In the genomic region with DNA sequence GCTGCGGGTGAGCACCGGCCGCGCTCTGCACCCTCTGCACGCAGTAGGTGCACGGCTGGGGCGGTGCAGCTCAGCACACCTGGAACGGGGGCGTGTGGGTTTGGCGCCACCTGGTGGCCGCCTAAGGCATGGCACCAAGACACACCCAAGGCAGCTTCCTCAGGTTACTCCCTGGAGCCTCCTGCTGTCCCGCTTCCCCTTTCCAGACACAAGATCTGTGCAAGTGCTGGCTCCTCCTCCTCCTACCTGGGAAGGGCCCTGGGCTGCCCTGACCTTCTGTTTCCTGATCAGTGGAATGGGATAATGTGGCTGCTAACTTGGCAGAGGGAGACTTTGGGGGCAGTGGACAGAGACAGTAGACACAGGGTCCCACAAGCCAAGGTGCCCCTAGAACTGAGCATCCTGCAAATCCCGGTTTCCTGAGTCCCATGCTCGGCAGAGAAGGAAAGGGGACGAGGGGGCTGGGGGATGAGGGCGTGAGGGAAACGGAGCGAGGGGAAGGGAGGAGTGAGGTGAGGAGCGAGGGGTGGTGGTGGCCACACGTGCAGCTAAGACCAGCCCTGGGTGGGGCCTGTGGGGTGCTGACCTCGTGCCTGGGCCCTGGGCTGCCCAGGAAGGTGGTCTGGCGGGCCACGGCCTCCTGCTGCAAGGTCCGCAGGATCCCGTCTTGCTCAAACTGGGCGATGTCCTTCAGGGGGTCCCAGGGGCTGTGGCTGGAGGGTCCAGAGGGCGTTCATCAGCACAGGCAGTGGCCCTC, we compare ENCODE assay signal across 2 cellular contexts.
TF ChIP-seq lines count a peak whose summit lies in the region.

No MANE protein-coding gene starts in this region.

TF ChIP-seq in HEK293, 187 proteins besides CTCF, POLR2A, EP300 and RAD21 (continued from another document and continues in another):
- TF ChIP-seq ZNF26 (tag by site-specific recombination; IDR thresholded peaks at IDR 0.05): no peak
- no peak for TF ChIP-seq ZNF132 (tag by site-specific recombination; IDR thresholded peaks at IDR 0.05; ENCODE audit: borderline replicate concordance)
- no peak for TF ChIP-seq ZNF704 (tag by site-specific recombination; IDR thresholded peaks at IDR 0.05)
- 0 out of 2 replicates have a peak, but pooled peaks have one; percentile 21 for TF ChIP-seq ZNF10 (tag by site-specific recombination; IDR thresholded peaks at IDR 0.05)
- TF ChIP-seq ZBTB49 (tag by site-specific recombination; IDR thresholded peaks at IDR 0.05; ENCODE audit: low read depth): no peak
- TF ChIP-seq ZNF2 (tag by site-specific recombination; IDR thresholded peaks at IDR 0.05): peak; percentile 92; the same call in 1 of the 2 replicates
- no peak for TF ChIP-seq ZNF366 (tag by site-specific recombination; conservative IDR thresholded peaks at IDR 0.05)
- TF ChIP-seq KLF7 (tag by site-specific recombination; IDR thresholded peaks at IDR 0.05; ENCODE audit: borderline replicate concordance): peak; percentile 77; the same call in 1 of the 2 replicates
- 0 out of 2 replicates have a peak, but pooled peaks have one; percentile 8 for TF ChIP-seq SCRT1 (tag by site-specific recombination; IDR thresholded peaks at IDR 0.05; ENCODE audit: borderline replicate concordance)
- peak; percentile 60; the same call in 1 of the 2 replicates for TF ChIP-seq ZNF394 (tag by site-specific recombination; IDR thresholded peaks at IDR 0.05; ENCODE audit: borderline replicate concordance)
- no peak for TF ChIP-seq ZNF19 (tag by site-specific recombination; IDR thresholded peaks at IDR 0.05; ENCODE audit: low read depth)
- no peak for TF ChIP-seq ZNF658 (tag by site-specific recombination; IDR thresholded peaks at IDR 0.05)
- TF ChIP-seq, protein P1, sequence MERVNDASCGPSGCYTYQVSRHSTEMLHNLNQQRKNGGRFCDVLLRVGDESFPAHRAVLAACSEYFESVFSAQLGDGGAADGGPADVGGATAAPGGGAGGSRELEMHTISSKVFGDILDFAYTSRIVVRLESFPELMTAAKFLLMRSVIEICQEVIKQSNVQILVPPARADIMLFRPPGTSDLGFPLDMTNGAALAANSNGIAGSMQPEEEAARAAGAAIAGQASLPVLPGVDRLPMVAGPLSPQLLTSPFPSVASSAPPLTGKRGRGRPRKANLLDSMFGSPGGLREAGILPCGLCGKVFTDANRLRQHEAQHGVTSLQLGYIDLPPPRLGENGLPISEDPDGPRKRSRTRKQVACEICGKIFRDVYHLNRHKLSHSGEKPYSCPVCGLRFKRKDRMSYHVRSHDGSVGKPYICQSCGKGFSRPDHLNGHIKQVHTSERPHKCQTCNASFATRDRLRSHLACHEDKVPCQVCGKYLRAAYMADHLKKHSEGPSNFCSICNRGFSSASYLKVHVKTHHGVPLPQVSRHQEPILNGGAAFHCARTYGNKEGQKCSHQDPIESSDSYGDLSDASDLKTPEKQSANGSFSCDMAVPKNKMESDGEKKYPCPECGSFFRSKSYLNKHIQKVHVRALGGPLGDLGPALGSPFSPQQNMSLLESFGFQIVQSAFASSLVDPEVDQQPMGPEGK (tag by site-specific recombination; IDR thresholded peaks at IDR 0.05): peak; percentile 48; the same call in 1 of the 2 replicates
- TF ChIP-seq HOXC10 (CRISPR knock-in tag; IDR thresholded peaks at IDR 0.05): no peak
- TF ChIP-seq GLI4 (tag by site-specific recombination; IDR thresholded peaks at IDR 0.05): no peak
- TF ChIP-seq ZNF677 (tag by site-specific recombination; IDR thresholded peaks at IDR 0.05): no peak
- no peak for TF ChIP-seq OSR2 (tag by site-specific recombination; IDR thresholded peaks at IDR 0.05)
- TF ChIP-seq, protein P2, sequence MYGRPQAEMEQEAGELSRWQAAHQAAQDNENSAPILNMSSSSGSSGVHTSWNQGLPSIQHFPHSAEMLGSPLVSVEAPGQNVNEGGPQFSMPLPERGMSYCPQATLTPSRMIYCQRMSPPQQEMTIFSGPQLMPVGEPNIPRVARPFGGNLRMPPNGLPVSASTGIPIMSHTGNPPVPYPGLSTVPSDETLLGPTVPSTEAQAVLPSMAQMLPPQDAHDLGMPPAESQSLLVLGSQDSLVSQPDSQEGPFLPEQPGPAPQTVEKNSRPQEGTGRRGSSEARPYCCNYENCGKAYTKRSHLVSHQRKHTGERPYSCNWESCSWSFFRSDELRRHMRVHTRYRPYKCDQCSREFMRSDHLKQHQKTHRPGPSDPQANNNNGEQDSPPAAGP (tag by site-specific recombination; IDR thresholded peaks at IDR 0.05): peak; percentile 75; the same call in 1 of the 2 replicates

TF ChIP-seq in HepG2, 621 proteins besides CTCF, POLR2A, EP300 and RAD21 (continued from another document and continues in another):
- TF ChIP-seq, protein P3, sequence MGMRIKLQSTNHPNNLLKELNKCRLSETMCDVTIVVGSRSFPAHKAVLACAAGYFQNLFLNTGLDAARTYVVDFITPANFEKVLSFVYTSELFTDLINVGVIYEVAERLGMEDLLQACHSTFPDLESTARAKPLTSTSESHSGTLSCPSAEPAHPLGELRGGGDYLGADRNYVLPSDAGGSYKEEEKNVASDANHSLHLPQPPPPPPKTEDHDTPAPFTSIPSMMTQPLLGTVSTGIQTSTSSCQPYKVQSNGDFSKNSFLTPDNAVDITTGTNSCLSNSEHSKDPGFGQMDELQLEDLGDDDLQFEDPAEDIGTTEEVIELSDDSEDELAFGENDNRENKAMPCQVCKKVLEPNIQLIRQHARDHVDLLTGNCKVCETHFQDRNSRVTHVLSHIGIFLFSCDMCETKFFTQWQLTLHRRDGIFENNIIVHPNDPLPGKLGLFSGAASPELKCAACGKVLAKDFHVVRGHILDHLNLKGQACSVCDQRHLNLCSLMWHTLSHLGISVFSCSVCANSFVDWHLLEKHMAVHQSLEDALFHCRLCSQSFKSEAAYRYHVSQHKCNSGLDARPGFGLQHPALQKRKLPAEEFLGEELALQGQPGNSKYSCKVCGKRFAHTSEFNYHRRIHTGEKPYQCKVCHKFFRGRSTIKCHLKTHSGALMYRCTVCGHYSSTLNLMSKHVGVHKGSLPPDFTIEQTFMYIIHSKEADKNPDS (CRISPR knock-in tag; IDR thresholded peaks at IDR 0.05): 0 out of 2 replicates have a peak, but pooled peaks have one; percentile 31
- TF ChIP-seq STAG1 (CRISPR knock-in tag; IDR thresholded peaks at IDR 0.05) (peak; percentile 98), HMG20A (CRISPR knock-in tag; IDR thresholded peaks at IDR 0.05; ENCODE audit: borderline replicate concordance) (0 out of 2 replicates have a peak, but pooled peaks have one; percentile 12), MYC (CRISPR knock-in tag; IDR thresholded peaks at IDR 0.05; ENCODE audit: borderline replicate concordance) (peak; percentile 50; the same call in 1 of the 2 replicates), FOXO1 (CRISPR knock-in tag; IDR thresholded peaks at IDR 0.05) (0 out of 2 replicates have a peak, but pooled peaks have one; percentile 45), KLF16 (CRISPR knock-in tag; IDR thresholded peaks at IDR 0.05) (0 out of 4 replicates have a peak, but pooled peaks of 1 of the 2 experiments have one; percentile 39), GABPB1 (CRISPR knock-in tag; IDR thresholded peaks at IDR 0.05) (peak; percentile 56; the same call in 1 of the 2 replicates), NFKB2 (CRISPR knock-in tag; IDR thresholded peaks at IDR 0.05; ENCODE audit: borderline replicate concordance) (peak; percentile 38; the same call in 1 of the 2 replicates), ZNF143 (CRISPR knock-in tag; IDR thresholded peaks at IDR 0.05) (peak; percentile 37; the same call in 1 of the 2 replicates), ZNF432 (CRISPR knock-in tag; IDR thresholded peaks at IDR 0.05; ENCODE audit: borderline replicate concordance) (no peak), CCDC6 (CRISPR knock-in tag; IDR thresholded peaks at IDR 0.05) (0 out of 2 replicates have a peak, but pooled peaks have one; percentile 61), NRL (CRISPR knock-in tag; IDR thresholded peaks at IDR 0.05; ENCODE audit: borderline replicate concordance) (peak; percentile 49; the same call in 1 of the 2 replicates), NONO (IDR thresholded peaks at IDR 0.05) (no peak), NONO (CRISPR knock-in tag; conservative IDR thresholded peaks at IDR 0.05) (peak; percentile 41; the same call in 1 of the 2 replicates), ZNF441 (CRISPR knock-in tag; IDR thresholded peaks at IDR 0.05; ENCODE audit: borderline replicate concordance) (no peak), MAX (IDR thresholded peaks at IDR 0.05) (peak; percentile 28; the same call in 1 of the 2 replicates), ZNF556 (CRISPR knock-in tag; IDR thresholded peaks at IDR 0.05; ENCODE audit: borderline replicate concordance) (no peak), ZKSCAN1 (IDR thresholded peaks at IDR 0.05; ENCODE audit: low read length) (peak; percentile 99), AHR (CRISPR knock-in tag; IDR thresholded peaks at IDR 0.05) (0 out of 2 replicates have a peak, but pooled peaks have one; percentile 71), GATAD1 (CRISPR knock-in tag; IDR thresholded peaks at IDR 0.05) (0 out of 2 replicates have a peak, but pooled peaks have one; percentile 31), TSC22D2 (CRISPR knock-in tag; IDR thresholded peaks at IDR 0.05; ENCODE audit: borderline replicate concordance) (0 out of 2 replicates have a peak, but pooled peaks have one; percentile 60), ZNF263 (CRISPR knock-in tag; IDR thresholded peaks at IDR 0.05) (0 out of 2 replicates have a peak, but pooled peaks have one; percentile 15), HNRNPLL (IDR thresholded peaks at IDR 0.05; ENCODE audit: low read depth, low read length, poor library complexity, severe bottlenecking) (peak; percentile 36), ZNF713 (CRISPR knock-in tag; IDR thresholded peaks at IDR 0.05) (no peak), RXRA (CRISPR knock-in tag; IDR thresholded peaks at IDR 0.05) (no peak; the same call in 1 of the 2 replicates), MATR3 (CRISPR knock-in tag; IDR thresholded peaks at IDR 0.05) (no peak), ZNF574 (CRISPR knock-in tag; IDR thresholded peaks at IDR 0.05) (0 out of 2 replicates have a peak, but pooled peaks have one; percentile 42), NR2F6 (IDR thresholded peaks at IDR 0.05) (no peak), NR2F6 (CRISPR knock-in tag; IDR thresholded peaks at IDR 0.05) (peak; percentile 33; the same call in 1 of the 2 replicates), SP1 (IDR thresholded peaks at IDR 0.05) (no peak), SP1 (CRISPR knock-in tag; IDR thresholded peaks at IDR 0.05) (peak; percentile 19; the same call in 1 of the 2 replicates), ZNF331 (CRISPR knock-in tag; IDR thresholded peaks at IDR 0.05) (peak; percentile 43; the same call in 1 of the 2 replicates)
- TF ChIP-seq, protein P4, sequence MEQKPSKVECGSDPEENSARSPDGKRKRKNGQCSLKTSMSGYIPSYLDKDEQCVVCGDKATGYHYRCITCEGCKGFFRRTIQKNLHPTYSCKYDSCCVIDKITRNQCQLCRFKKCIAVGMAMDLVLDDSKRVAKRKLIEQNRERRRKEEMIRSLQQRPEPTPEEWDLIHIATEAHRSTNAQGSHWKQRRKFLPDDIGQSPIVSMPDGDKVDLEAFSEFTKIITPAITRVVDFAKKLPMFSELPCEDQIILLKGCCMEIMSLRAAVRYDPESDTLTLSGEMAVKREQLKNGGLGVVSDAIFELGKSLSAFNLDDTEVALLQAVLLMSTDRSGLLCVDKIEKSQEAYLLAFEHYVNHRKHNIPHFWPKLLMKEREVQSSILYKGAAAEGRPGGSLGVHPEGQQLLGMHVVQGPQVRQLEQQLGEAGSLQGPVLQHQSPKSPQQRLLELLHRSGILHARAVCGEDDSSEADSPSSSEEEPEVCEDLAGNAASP (CRISPR knock-in tag; IDR thresholded peaks at IDR 0.05; ENCODE audit: borderline replicate concordance): 0 out of 2 replicates have a peak, but pooled peaks have one; percentile 14
- TF ChIP-seq, protein P5, sequence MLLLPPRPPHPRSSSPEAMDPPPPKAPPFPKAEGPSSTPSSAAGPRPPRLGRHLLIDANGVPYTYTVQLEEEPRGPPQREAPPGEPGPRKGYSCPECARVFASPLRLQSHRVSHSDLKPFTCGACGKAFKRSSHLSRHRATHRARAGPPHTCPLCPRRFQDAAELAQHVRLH (CRISPR knock-in tag; IDR thresholded peaks at IDR 0.05; ENCODE audit: borderline replicate concordance, low read depth): peak; percentile 61; the same call in 1 of the 2 replicates
- TF ChIP-seq, protein P6, sequence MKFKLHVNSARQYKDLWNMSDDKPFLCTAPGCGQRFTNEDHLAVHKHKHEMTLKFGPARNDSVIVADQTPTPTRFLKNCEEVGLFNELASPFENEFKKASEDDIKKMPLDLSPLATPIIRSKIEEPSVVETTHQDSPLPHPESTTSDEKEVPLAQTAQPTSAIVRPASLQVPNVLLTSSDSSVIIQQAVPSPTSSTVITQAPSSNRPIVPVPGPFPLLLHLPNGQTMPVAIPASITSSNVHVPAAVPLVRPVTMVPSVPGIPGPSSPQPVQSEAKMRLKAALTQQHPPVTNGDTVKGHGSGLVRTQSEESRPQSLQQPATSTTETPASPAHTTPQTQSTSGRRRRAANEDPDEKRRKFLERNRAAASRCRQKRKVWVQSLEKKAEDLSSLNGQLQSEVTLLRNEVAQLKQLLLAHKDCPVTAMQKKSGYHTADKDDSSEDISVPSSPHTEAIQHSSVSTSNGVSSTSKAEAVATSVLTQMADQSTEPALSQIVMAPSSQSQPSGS (CRISPR knock-in tag; IDR thresholded peaks at IDR 0.05): peak; percentile 44; the same call in 1 of the 2 replicates
- TF ChIP-seq, protein P7, sequence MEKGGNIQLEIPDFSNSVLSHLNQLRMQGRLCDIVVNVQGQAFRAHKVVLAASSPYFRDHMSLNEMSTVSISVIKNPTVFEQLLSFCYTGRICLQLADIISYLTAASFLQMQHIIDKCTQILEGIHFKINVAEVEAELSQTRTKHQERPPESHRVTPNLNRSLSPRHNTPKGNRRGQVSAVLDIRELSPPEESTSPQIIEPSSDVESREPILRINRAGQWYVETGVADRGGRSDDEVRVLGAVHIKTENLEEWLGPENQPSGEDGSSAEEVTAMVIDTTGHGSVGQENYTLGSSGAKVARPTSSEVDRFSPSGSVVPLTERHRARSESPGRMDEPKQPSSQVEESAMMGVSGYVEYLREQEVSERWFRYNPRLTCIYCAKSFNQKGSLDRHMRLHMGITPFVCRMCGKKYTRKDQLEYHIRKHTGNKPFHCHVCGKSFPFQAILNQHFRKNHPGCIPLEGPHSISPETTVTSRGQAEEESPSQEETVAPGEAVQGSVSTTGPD (CRISPR knock-in tag; IDR thresholded peaks at IDR 0.05): no peak
